Comparison of ENCODE assay signal across 8 cellular contexts in genomic region chr2:29113891-29114321, GRCh38. TPM values are rescaled to one million over a fixed set of nuclear protein-coding genes. Genes with fewer than 3 reads are reported as not detected.
DNase-seq lines count a peak whose midpoint lies in the region; ATAC-seq and TF ChIP-seq lines count a peak whose summit lies in the region.

No MANE protein-coding gene starts in this region.

- no peak overlapping the region for H3K9ac ChIP-seq in parathyroid adenoma

- H4K20me1 ChIP-seq in GM23338 (replicated peaks; ENCODE audit: insufficient read depth) = no peaks in the 10 kb centered on the region

- no peaks in the 10 kb centered on the region for H3K9me3 Mint-ChIP-seq in GM23338

- H3K36me3 ChIP-seq in BJ (ENCODE audit: control insufficient read depth, insufficient read depth, low read length) (no peaks in the 10 kb centered on the region), GM23338 (ENCODE audit: insufficient read depth) (no peaks in the 10 kb centered on the region), RWPE2 (ENCODE audit: low read depth) (0 out of 2 replicates have a peak, but pooled peaks cover 3% of the 10 kb centered on the region), parathyroid adenoma (ENCODE audit: control insufficient read depth, insufficient read depth, low read length) (no peaks in the 10 kb centered on the region)

- no peak overlapping the region for H2AFZ ChIP-seq in GM23338
- H2AFZ ChIP-seq in parathyroid adenoma = peak overlapping the region; percentile 40

- ATAC-seq in GM23338 (no peak), RWPE2 (ENCODE audit: low read depth) (peak; percentile 22; the same call in 2 of the 3 replicates), HG03039 (IDR thresholded peaks at IDR 0.05; ENCODE audit: unreplicated experiment) (no peak)

- no peak for TF ChIP-seq CTCF in BJ (IDR thresholded peaks at IDR 0.05; ENCODE audit: insufficient read depth, low read depth, low read length)
- no peak for TF ChIP-seq CTCF in GM23338 (conservative IDR thresholded peaks at IDR 0.05; ENCODE audit: low read depth in 2 of 2)
- TF ChIP-seq CTCF in RWPE2 (IDR thresholded peaks at IDR 0.05; ENCODE audit: poor library complexity, severe bottlenecking) = no peak
- no peak for TF ChIP-seq CTCF in parathyroid adenoma (IDR thresholded peaks at IDR 0.05)

- H3K4me1 ChIP-seq in GM23338 (ENCODE audit: insufficient read depth) = peaks cover 6% of the 10 kb centered on the region
- H3K4me1 ChIP-seq in RWPE2 (ENCODE audit: insufficient read depth, poor library complexity, severe bottlenecking) = peaks cover 43% of the 10 kb centered on the region
- no peaks in the 10 kb centered on the region for H3K4me1 ChIP-seq in parathyroid adenoma

- H3K4me3 ChIP-seq in BJ (ENCODE audit: low read depth, low read length) = no peak overlapping the region
- no peak overlapping the region for H3K4me3 ChIP-seq in GM23338
- no peak overlapping the region for H3K4me3 ChIP-seq in RWPE2 (ENCODE audit: severe bottlenecking)
- H3K4me3 ChIP-seq in parathyroid adenoma (ENCODE audit: low read depth, low read length) = no peak overlapping the region

- H3K36me3 Mint-ChIP-seq in GM23338 (ENCODE audit: low read depth) = peaks cover 3% of the 10 kb centered on the region; the same call in 1 of the 3 replicates

- H3K27me3 ChIP-seq in BJ (ENCODE audit: control insufficient read depth, insufficient read depth, low read length) (no peaks in the 10 kb centered on the region), GM23338 (ENCODE audit: insufficient read depth) (peaks cover 60% of the 10 kb centered on the region), RWPE2 (ENCODE audit: insufficient read depth, poor library complexity, severe bottlenecking) (no peaks in the 10 kb centered on the region), parathyroid adenoma (ENCODE audit: control insufficient read depth, insufficient read depth, low read length) (no peaks in the 10 kb centered on the region)

- peak overlapping the region; percentile 79; the same call in 2 of the 3 replicates for H3K4me3 Mint-ChIP-seq in GM23338

- H3K9me3 ChIP-seq in RWPE2 (ENCODE audit: severe bottlenecking) (no peaks in the 10 kb centered on the region), parathyroid adenoma (ENCODE audit: control insufficient read depth, low read length) (no peaks in the 10 kb centered on the region)

- H3F3A ChIP-seq in GM23338 (replicated peaks; ENCODE audit: low read depth) = no peaks in the 10 kb centered on the region

- H3K4me2 ChIP-seq in GM23338 (no peak overlapping the region), parathyroid adenoma (ENCODE audit: low read length) (no peak overlapping the region)

- no peak overlapping the region for H3K27ac ChIP-seq in GM23338 (ENCODE audit: low read depth)
- H3K27ac ChIP-seq in RWPE2 (ENCODE audit: poor library complexity, severe bottlenecking) = peak overlapping the region; percentile 98
- peak overlapping the region; percentile 97 for H3K27ac ChIP-seq in epithelial cell of prostate
- H3K27ac ChIP-seq in parathyroid adenoma = peak overlapping the region; percentile 54

- CTCF ChIA-PET in BJ (lab: Yijun Ruan, JAX) = interaction anchor here (1.3 kb wide), 1 partner anchor 50 kb away, joined by 4 read pairs; no protein-coding TSS in a partner anchor

- peaks cover 44% of the 10 kb centered on the region for H3K27me3 Mint-ChIP-seq in GM23338 (ENCODE audit: insufficient read depth, low read depth, poor library complexity)

- peaks cover 2% of the 10 kb centered on the region for H3K4me1 Mint-ChIP-seq in GM23338

- no peaks in the 10 kb centered on the region for H3K79me2 ChIP-seq in GM23338 (replicated peaks; ENCODE audit: insufficient read depth)
- no peaks in the 10 kb centered on the region for H3K79me2 ChIP-seq in parathyroid adenoma

- H3K27ac Mint-ChIP-seq in GM23338 = no peak overlapping the region

- POLR2A ChIA-PET in BJ (lab: Charles Lee) = no interaction called here

- DNase-seq in BJ (ENCODE audit: low read depth) (peak; percentile 81), GM23338 (ENCODE audit: low spot score) (no peak), RWPE2 (ENCODE audit: low spot score) (no peak), epithelial cell of prostate (ENCODE audit: low read depth, low spot score) (peak; percentile 71), NCI-H1048 (lab: John Stamatoyannopoulos, UW) (no peak), OCI-M2 (lab: John Stamatoyannopoulos, UW; ENCODE audit: unreplicated experiment) (no peak)

- H3K9me2 ChIP-seq in GM23338 (ENCODE audit: insufficient read depth) = no peaks in the 10 kb centered on the region

TF ChIP-seq in GM23338, 12 proteins besides CTCF, POLR2A, EP300 and RAD21 (continues in another document):
- no peak for TF ChIP-seq NANOG (IDR thresholded peaks at IDR 0.05; ENCODE audit: borderline replicate concordance)
- TF ChIP-seq STAT1 (IDR thresholded peaks at IDR 0.05; ENCODE audit: unreplicated experiment) = no peak
- no peak for TF ChIP-seq EZH2phosphoT487 (IDR thresholded peaks at IDR 0.05; ENCODE audit: unreplicated experiment)
- TF ChIP-seq ZNF114 (CRISPR knock-in tag; IDR thresholded peaks at IDR 0.05) = no peak
- no peak for TF ChIP-seq CREB1 (CRISPR knock-in tag; IDR thresholded peaks at IDR 0.05; ENCODE audit: low read depth)
- no peak for TF ChIP-seq JUNB (IDR thresholded peaks at IDR 0.05; ENCODE audit: unreplicated experiment)
- no peak for TF ChIP-seq ZNF331 (CRISPR knock-in tag; IDR thresholded peaks at IDR 0.05; ENCODE audit: low read depth)
- no peak for TF ChIP-seq EZH2 (IDR thresholded peaks at IDR 0.05; ENCODE audit: low read depth, unreplicated experiment)
- TF ChIP-seq ETS1 (IDR thresholded peaks at IDR 0.05) = no peak
- TF ChIP-seq REST (IDR thresholded peaks at IDR 0.05; ENCODE audit: unreplicated experiment) = no peak

RNA-seq across cellular contexts. Expression of gene CLIP4, which starts 1.3 kb away (rescaled TPM):
- 38.8 and 59.4 TPM in 2 replicates for polyA plus RNA-seq in BJ (2011; rRNA removed)
- polyA minus RNA-seq in BJ (2011; rRNA and poly(A)+ RNA removed) = 43.6 and 59.1 TPM in 2 replicates
- 0.14 TPM in 1 of 2 replicates, not detected in the other for total RNA-seq in GM23338 (2014; rRNA removed; shearing (Covaris generic))
- 0.06 TPM in 1 of 2 replicates, not detected in the other for polyA plus RNA-seq in GM23338 (2016; fragmentation: Nextera tagmentation; extraction: Ambion mirVana)

RNA-seq across cellular contexts. Expression of gene PCARE, which starts 39.6 kb away (rescaled TPM):
- polyA plus RNA-seq in BJ (2011; rRNA removed) = not detected in 2 replicates
- not detected in 2 replicates for polyA minus RNA-seq in BJ (2011; rRNA and poly(A)+ RNA removed)
- not detected in 2 replicates for total RNA-seq in GM23338 (2014; rRNA removed; shearing (Covaris generic))
- polyA plus RNA-seq in GM23338 (2016; fragmentation: Nextera tagmentation; extraction: Ambion mirVana) = not detected in 2 replicates

Comparison
In these comparisons a context has a peak if more than half of its experiments do, and no peak if none do; other contexts are left out.
1. DNase-seq: peak in BJ (single experiment) and epithelial cell of prostate (single experiment); none in GM23338 (single experiment), RWPE2 (single experiment), NCI-H1048 (single experiment) and OCI-M2 (single experiment).
2. RNA of gene CLIP4, which starts 1.3 kb away (polyA plus RNA-seq): 38.8 to 59.4 TPM in BJ; 0.06 TPM in GM23338; every median in the first group is over 10 times any median in the second.